Comparison of ENCODE assay signal across 9 cellular contexts in the genomic region with DNA sequence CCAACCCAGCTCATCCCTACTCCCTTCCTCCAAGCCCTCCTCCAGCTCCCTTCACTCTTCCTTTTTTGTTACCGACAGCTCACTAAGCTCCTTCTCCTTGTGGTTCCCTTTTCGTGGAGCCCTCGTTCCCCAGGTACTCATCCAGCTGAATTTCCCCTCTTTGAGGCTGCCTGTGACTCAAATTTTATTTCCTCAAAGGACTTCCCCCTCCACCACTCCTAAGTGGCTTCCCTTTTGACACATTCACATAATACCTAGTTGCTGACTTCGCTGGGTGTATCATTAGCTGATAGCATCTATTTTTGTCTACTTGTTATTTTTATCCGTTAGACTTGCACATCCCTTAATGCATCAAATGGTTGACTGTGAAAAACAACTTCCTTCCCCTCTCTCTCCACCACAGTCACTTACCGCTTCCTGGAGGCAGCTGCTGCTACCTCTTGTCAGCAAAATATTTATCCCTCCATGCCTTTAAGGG. TPM values are rescaled to one million over a fixed set of nuclear protein-coding genes. Genes with fewer than 3 reads are reported as not detected.
DNase-seq lines count a peak whose midpoint lies in the region; ATAC-seq, FAIRE-seq and TF ChIP-seq lines count a peak whose summit lies in the region.
"Had no signal": no experiment of that assay in that cellular context is flagged by ENCODE, and none has a peak within 500 bp of the region (broad histone marks: within the 10 kb centered on the region; RNA-seq: fewer than 3 reads in every experiment).

No MANE protein-coding gene starts in this region.

- H3K4me2 ChIP-seq in OCI-LY7 (ENCODE audit: low read length) = peak overlapping the region; percentile 62
- no peak overlapping the region for H3K4me2 ChIP-seq in K562 (ENCODE audit: insufficient read depth, low read length)
- H3K4me2 ChIP-seq in GM23338 = no peak overlapping the region

- peak overlapping the region; percentile 3 for H3K4me3 ChIP-seq in OCI-LY7 (ENCODE audit: low read depth, low read length, poor library complexity, severe bottlenecking)
- no peak overlapping the region for H3K4me3 ChIP-seq in K562
- no peak overlapping the region for H3K4me3 ChIP-seq in GM23338

- no peaks in the 10 kb centered on the region for H3F3A ChIP-seq in GM23338 (replicated peaks; ENCODE audit: low read depth)

- no peaks in the 10 kb centered on the region for H3K36me3 Mint-ChIP-seq in GM23338 (ENCODE audit: low read depth)

- CTCF ChIA-PET in OCI-LY7 (lab: Charles Lee; ENCODE audit: unreplicated experiment) = interaction anchor here (0.6 kb wide), 1 partner anchor 100 kb away, joined by 3 read pairs; no protein-coding TSS in a partner anchor
- CTCF ChIA-PET in K562 (lab: Yijun Ruan, JAX; ENCODE audit: low intra/inter-chr PET ratio) = no interaction called here

- H4K20me1 ChIP-seq in OCI-LY7 (ENCODE audit: insufficient read depth, low read length) (no peaks in the 10 kb centered on the region), K562 (replicated peaks; ENCODE audit: control insufficient read depth, insufficient read depth, low read length) (no peaks in the 10 kb centered on the region), GM23338 (replicated peaks; ENCODE audit: insufficient read depth) (no peaks in the 10 kb centered on the region)

- H3K9ac ChIP-seq in K562 (ENCODE audit: insufficient read depth in 1 of 2, low read depth in 2 of 2, low read length in 2 of 2) = no peak overlapping the region

- peak; percentile 75 for DNase-seq in GM13977 (ENCODE audit: low spot score)
- DNase-seq in OCI-LY7 (ENCODE audit: low spot score) = peak; percentile 83
- no peak for DNase-seq in K562 (ENCODE audit: extremely low read depth in 1 of 4, low spot score in 3 of 4)
- DNase-seq in stimulated activated CD4-positive, alpha-beta T cell treated with anti-CD3 and anti-CD28 coated beads, Interleukin-4, amount 100 ng/mL, for 24 hours = peak; percentile 33
- no peak for DNase-seq in GM23338 (ENCODE audit: low spot score)
- no peak for DNase-seq in NCI-H1105 (lab: John Stamatoyannopoulos, UW)
- DNase-seq in NCI-H1417 treated with DMSO at 0.1 percent for 48 hours (lab: John Stamatoyannopoulos, UW) = no peak

- POLR2A ChIA-PET in OCI-LY7 (lab: Charles Lee) = interaction anchor here (0.7 to 1.5 kb wide), 2 partner anchors 110 to 1711 kb away, joined by 3 to 4 read pairs; no protein-coding TSS in a partner anchor
- POLR2A ChIA-PET in K562 (lab: Yijun Ruan, JAX) = interaction anchor here (0.6 kb wide), 2 partner anchors 39 to 272 kb away, joined by 3 read pairs; no protein-coding TSS in a partner anchor

- H3K79me2 ChIP-seq in OCI-LY7 (ENCODE audit: insufficient read depth, low read depth, low read length) (no peaks in the 10 kb centered on the region), K562 (ENCODE audit: control insufficient read depth, insufficient read depth, low read length) (no peaks in the 10 kb centered on the region), GM23338 (replicated peaks; ENCODE audit: insufficient read depth) (no peaks in the 10 kb centered on the region)

- H3K4me1 Mint-ChIP-seq in GM23338 = peaks cover 3% of the 10 kb centered on the region

- no peak overlapping the region for H3K4me3 Mint-ChIP-seq in GM23338

- H3K4me1 ChIP-seq in OCI-LY7 (ENCODE audit: insufficient read depth, low read length, poor library complexity, severe bottlenecking) = peaks cover 57% of the 10 kb centered on the region
- no peaks in the 10 kb centered on the region for H3K4me1 ChIP-seq in K562 (replicated peaks in 1 of 2; ENCODE audit: control insufficient read depth in 2 of 2, insufficient read depth in 2 of 2, low read length in 2 of 2)
- no peaks in the 10 kb centered on the region for H3K4me1 ChIP-seq in GM23338 (ENCODE audit: insufficient read depth)

- H3K36me3 ChIP-seq in OCI-LY7 (ENCODE audit: insufficient read depth, low read length) (no peaks in the 10 kb centered on the region), K562 (ENCODE audit: control insufficient read depth, insufficient read depth, low read length) (no peaks in the 10 kb centered on the region), GM23338 (ENCODE audit: insufficient read depth) (no peaks in the 10 kb centered on the region)

- no peak for FAIRE-seq in K562 (lab: Jason Lieb, UNC)

- in situ Hi-C loops in GM13977 (cut with MboI; ENCODE audit: low pct_unique_long_range_greater_than_20kb, low sequenced_read_pairs, unreplicated experiment) (no loop called here), K562 (cut with MboI) (loop anchor here (10.0 kb wide), 1 partner anchor 188 kb away; no protein-coding TSS in a partner anchor)

- H3K9me3 ChIP-seq in OCI-LY7 (ENCODE audit: low read length) = no peaks in the 10 kb centered on the region
- no peaks in the 10 kb centered on the region for H3K9me3 ChIP-seq in K562 (replicated peaks; ENCODE audit: control insufficient read depth, insufficient read depth, low read depth, low read length)

- H3K9me2 ChIP-seq in OCI-LY7 (ENCODE audit: insufficient read depth, low read length) (no peaks in the 10 kb centered on the region), GM23338 (ENCODE audit: insufficient read depth) (no peaks in the 10 kb centered on the region)

- peak in 1 of 2 experiments; percentile 16; a peak in 1 of 4 replicates for TF ChIP-seq RAD21 in K562 (CRISPR knock-in tag; conservative IDR thresholded peaks at IDR 0.05 in 1 of 2, IDR thresholded peaks at IDR 0.05 in 1 of 2)

- H2AFZ ChIP-seq in OCI-LY7 (ENCODE audit: low read length) = no peak overlapping the region
- no peak overlapping the region for H2AFZ ChIP-seq in K562 (ENCODE audit: low read depth, low read length)
- H2AFZ ChIP-seq in GM23338 = no peak overlapping the region

- ATAC-seq in HG02610 (IDR thresholded peaks at IDR 0.05; ENCODE audit: unreplicated experiment) = peak; percentile 52
- ATAC-seq in K562 = no peak
- ATAC-seq in GM23338 = no peak

- TF ChIP-seq CTCF in GM13977 (IDR thresholded peaks at IDR 0.05; ENCODE audit: extremely low read depth, insufficient read depth, missing control alignments) = peak; percentile 40
- TF ChIP-seq CTCF in OCI-LY7 (conservative IDR thresholded peaks at IDR 0.05; ENCODE audit: low read length) = no peak; the same call in 1 of the 2 replicates
- TF ChIP-seq CTCF in K562 (IDR thresholded peaks at IDR 0.05 in 2 of 3, conservative IDR thresholded peaks at IDR 0.05 in 1 of 3; ENCODE audit: insufficient read depth in 2 of 3, low read depth in 1 of 3, low read length in 3 of 3) = no peak
- no peak for TF ChIP-seq CTCF in GM23338 (conservative IDR thresholded peaks at IDR 0.05; ENCODE audit: low read depth in 2 of 2)

- H3K9me1 ChIP-seq in K562 (ENCODE audit: control insufficient read depth, insufficient read depth, low read length) = no peaks in the 10 kb centered on the region

- BruUV-seq in OCI-LY7 (replicated peaks; lab: Mats Ljungman, UMichigan) (no TSS peak), K562 (replicated peaks; lab: Mats Ljungman, UMichigan) (no TSS peak)

- H3K27me3 Mint-ChIP-seq in GM23338 (ENCODE audit: insufficient read depth, low read depth, poor library complexity) = peaks cover 6% of the 10 kb centered on the region

- TF ChIP-seq POLR2A in K562 (conservative IDR thresholded peaks at IDR 0.05) = no peak

- intact Hi-C loops in OCI-LY7 (cut with micrococcal nuclease; ENCODE audit: unreplicated experiment) = loop anchor here (10.0 kb wide), 1 partner anchor 318 kb away; a partner anchor contains a TSS
- intact Hi-C loops in K562 (cut with micrococcal nuclease) = no loop called here

- H3K27ac Mint-ChIP-seq in GM23338 = no peak overlapping the region

- no peak for TF ChIP-seq EP300 in K562 (IDR thresholded peaks at IDR 0.05; ENCODE audit: low read length)

- no peaks in the 10 kb centered on the region for H3K9me3 Mint-ChIP-seq in GM23338

- WGBS in K562 (ENCODE audit: insufficient coverage, low coverage, missing lambda C conversion rate) = 3% methylated on average over 6 of the region's 6 CpGs

- H3K27ac ChIP-seq in OCI-LY7 (ENCODE audit: low read depth, low read length, poor library complexity, severe bottlenecking) = peak overlapping the region; percentile 3
- H3K27ac ChIP-seq in K562 (ENCODE audit: extremely low read depth, low read depth, low read length) = no peak overlapping the region
- H3K27ac ChIP-seq in GM23338 (ENCODE audit: low read depth) = no peak overlapping the region

- H3K27me3 ChIP-seq in K562 (ENCODE audit: control insufficient read depth in 2 of 2, insufficient read depth in 2 of 2, low read length in 2 of 2) (peaks cover 46 to 55% of the 10 kb centered on the region in 2 experiments), GM23338 (ENCODE audit: insufficient read depth) (no peaks in the 10 kb centered on the region)

RNA-seq across cellular contexts. Expression of a gene that starts 14.5 kb away (rescaled TPM):
- not detected in 2 replicates for total RNA-seq in OCI-LY7 (2014; rRNA removed; shearing (Covaris generic))
- total RNA-seq in OCI-LY7 (2022) (not detected in 2 replicates), K562 (2014; rRNA removed) (not detected in 2 replicates), K562 (2014; rRNA removed; fragmentation: Illumina TruSeq; extraction: Trizol) (not detected in 2 replicates), K562 (2015; rRNA removed; fragmentation: Illumina TruSeq; extraction: Trizol) (not detected in 2 replicates), K562 (2021) (not detected in 2 replicates)
- not detected in 2 replicates for total RNA-seq in K562 (2011; cell fraction: chromatin; rRNA removed; ENCODE audit: low replicate concordance)
- not detected in 2 replicates for total RNA-seq in K562 (2011; cell fraction: nucleolus; rRNA removed)
- total RNA-seq in K562 (2011; cell fraction: nucleoplasm; rRNA removed) = not detected in 2 replicates
- polyA plus RNA-seq in K562 (2011; rRNA removed) (not detected in 2 replicates), K562 (2014; fragmentation: Illumina TruSeq; extraction: Trizol) (not detected in 2 replicates), K562 (2014; fragmentation: Nextera tagmentation; extraction: Ambion mirVana) (not detected), K562 (2014; rRNA removed) (not detected in 2 replicates), GM23338 (2016; fragmentation: Nextera tagmentation; extraction: Ambion mirVana) (not detected in 2 replicates)
- not detected in 2 replicates for polyA plus RNA-seq in K562 (2011; cell fraction: cytosol; rRNA removed)
- polyA plus RNA-seq in K562 (2011; cell fraction: nucleus; rRNA removed) = not detected in 2 replicates
- polyA plus RNA-seq in K562 (2012) = not detected in 2 replicates
- polyA minus RNA-seq in K562 (2011; rRNA and poly(A)+ RNA removed) = not detected in 2 replicates
- polyA minus RNA-seq in K562 (2011; cell fraction: cytosol; rRNA and poly(A)+ RNA removed) = not detected in 2 replicates
- not detected in 2 replicates for polyA minus RNA-seq in K562 (2011; cell fraction: nucleus; rRNA and poly(A)+ RNA removed)
- total RNA-seq in GM23338 (2014; rRNA removed; shearing (Covaris generic)) = not detected in 2 replicates
- total RNA-seq: dermis microvascular lymphatic vessel endothelial cell had no signal

RNA-seq across cellular contexts. Expression of a gene that starts 27.7 kb away (rescaled TPM):
- not detected in 2 replicates for total RNA-seq in OCI-LY7 (2014; rRNA removed; shearing (Covaris generic))
- total RNA-seq in OCI-LY7 (2022) (not detected in 2 replicates), K562 (2014; rRNA removed) (not detected in 2 replicates), K562 (2014; rRNA removed; fragmentation: Illumina TruSeq; extraction: Trizol) (not detected in 2 replicates), K562 (2015; rRNA removed; fragmentation: Illumina TruSeq; extraction: Trizol) (not detected in 2 replicates), K562 (2021) (not detected in 2 replicates)
- total RNA-seq in K562 (2011; cell fraction: chromatin; rRNA removed; ENCODE audit: low replicate concordance) = not detected in 2 replicates
- not detected in 2 replicates for total RNA-seq in K562 (2011; cell fraction: nucleolus; rRNA removed)
- not detected in 2 replicates for total RNA-seq in K562 (2011; cell fraction: nucleoplasm; rRNA removed)
- polyA plus RNA-seq in K562 (2011; rRNA removed) (not detected in 2 replicates), K562 (2014; fragmentation: Illumina TruSeq; extraction: Trizol) (not detected in 2 replicates), K562 (2014; fragmentation: Nextera tagmentation; extraction: Ambion mirVana) (not detected), K562 (2014; rRNA removed) (not detected in 2 replicates), GM23338 (2016; fragmentation: Nextera tagmentation; extraction: Ambion mirVana) (1.6 and 2.7 TPM in 2 replicates)
- not detected in 2 replicates for polyA plus RNA-seq in K562 (2011; cell fraction: cytosol; rRNA removed)
- polyA plus RNA-seq in K562 (2011; cell fraction: nucleus; rRNA removed) = not detected in 2 replicates
- polyA plus RNA-seq in K562 (2012) = not detected in 2 replicates
- polyA minus RNA-seq in K562 (2011; rRNA and poly(A)+ RNA removed) = not detected in 2 replicates
- polyA minus RNA-seq in K562 (2011; cell fraction: cytosol; rRNA and poly(A)+ RNA removed) = not detected in 2 replicates
- not detected in 2 replicates for polyA minus RNA-seq in K562 (2011; cell fraction: nucleus; rRNA and poly(A)+ RNA removed)
- not detected in 2 replicates for total RNA-seq in GM23338 (2014; rRNA removed; shearing (Covaris generic))
- total RNA-seq: dermis microvascular lymphatic vessel endothelial cell had no signal

RNA-seq across cellular contexts. Expression of a gene that starts 50.9 kb away (rescaled TPM):
- total RNA-seq in OCI-LY7 (2014; rRNA removed; shearing (Covaris generic)) = not detected in 2 replicates
- total RNA-seq in OCI-LY7 (2022) (not detected in 2 replicates), K562 (2014; rRNA removed) (not detected in 2 replicates), K562 (2014; rRNA removed; fragmentation: Illumina TruSeq; extraction: Trizol) (not detected in 2 replicates), K562 (2015; rRNA removed; fragmentation: Illumina TruSeq; extraction: Trizol) (not detected in 2 replicates), K562 (2021) (0.53 TPM in 1 of 2 replicates, not detected in the other)
- total RNA-seq in K562 (2011; cell fraction: chromatin; rRNA removed; ENCODE audit: low replicate concordance) = 0.42 and 1.5 TPM in 2 replicates
- 0.67 TPM in 1 of 2 replicates, not detected in the other for total RNA-seq in K562 (2011; cell fraction: nucleolus; rRNA removed)
- 1.5 TPM in 1 of 2 replicates, not detected in the other for total RNA-seq in K562 (2011; cell fraction: nucleoplasm; rRNA removed)
- polyA plus RNA-seq in K562 (2011; rRNA removed) (0.36 and 0.65 TPM in 2 replicates), K562 (2014; fragmentation: Illumina TruSeq; extraction: Trizol) (not detected in 2 replicates), K562 (2014; fragmentation: Nextera tagmentation; extraction: Ambion mirVana) (not detected), K562 (2014; rRNA removed) (not detected in 2 replicates), GM23338 (2016; fragmentation: Nextera tagmentation; extraction: Ambion mirVana) (569 and 615 TPM in 2 replicates)
- polyA plus RNA-seq in K562 (2011; cell fraction: cytosol; rRNA removed) = 1.3 and 1.6 TPM in 2 replicates
- polyA plus RNA-seq in K562 (2011; cell fraction: nucleus; rRNA removed) = 0.91 and 2.1 TPM in 2 replicates
- 0.53 and 2.7 TPM in 2 replicates for polyA plus RNA-seq in K562 (2012)
- not detected in 2 replicates for polyA minus RNA-seq in K562 (2011; rRNA and poly(A)+ RNA removed)
- polyA minus RNA-seq in K562 (2011; cell fraction: cytosol; rRNA and poly(A)+ RNA removed) = not detected in 2 replicates
- 0.13 and 0.89 TPM in 2 replicates for polyA minus RNA-seq in K562 (2011; cell fraction: nucleus; rRNA and poly(A)+ RNA removed)
- 259 and 276 TPM in 2 replicates for total RNA-seq in GM23338 (2014; rRNA removed; shearing (Covaris generic))
- total RNA-seq: dermis microvascular lymphatic vessel endothelial cell had no signal

Comparison
In these comparisons a context has a peak if more than half of its experiments do, and no peak if none do; other contexts are left out.
1. DNase-seq: peak in GM13977 (single experiment), OCI-LY7 (single experiment) and stimulated activated CD4-positive, alpha-beta T cell treated with anti-CD3 and anti-CD28 coated beads, Interleukin-4, amount 100 ng/mL, for 24 hours (single experiment); none in K562 (0 of 4), GM23338 (single experiment), NCI-H1105 (single experiment) and NCI-H1417 treated with DMSO at 0.1 percent for 48 hours (single experiment).
2. RNA of a gene that starts 50.9 kb away (total RNA-seq): 259 to 276 TPM in GM23338; not detected in OCI-LY7 and 0.42 to 1.5 TPM in K562; every median in the first group is over 100 times any median in the second.